ENCODE assay signal across 6 cellular contexts in genomic region chr9:136882947-136883283, GRCh38. TPM values are rescaled to one million over a fixed set of nuclear protein-coding genes. Genes with fewer than 3 reads are reported as not detected.
DNase-seq lines count a peak whose midpoint lies in the region; ATAC-seq and TF ChIP-seq lines count a peak whose summit lies in the region.
"Not testable (repeated sequence)": the region's sequence is repeated elsewhere in the genome, so short reads cannot be mapped to it uniquely, and the experiment has no call there.

No MANE protein-coding gene starts in this region.

- 56 to 60% methylated on average over 9 of the region's 9 CpGs for WGBS in esophagus, 2 donors
- 47% methylated on average over 9 of the region's 9 CpGs for WGBS in suprapubic skin

- not testable (repeated sequence) for TF ChIP-seq POLR2A in suprapubic skin (IDR thresholded peaks at IDR 0.05)

- not testable (repeated sequence) for DNase-seq in T-helper 2 cell treated with Interferon-gamma antibody and Interleukin-4, amounts not matched to agents 5 μg/mL and 100 μg/mL, for 36 hours (ENCODE audit: low spot score); naive thymus-derived CD8-positive, alpha-beta T cell; suprapubic skin (ENCODE audit: low spot score in 2 of 2)

- peak overlapping the region; percentile 90 for H3K27ac Mint-ChIP-seq in T-helper 2 cell treated with Interferon-gamma antibody and Interleukin-4, amounts not matched to agents 5 μg/mL and 100 μg/mL, for 36 hours
- H3K27ac Mint-ChIP-seq in activated naive CD8-positive, alpha-beta T cell: peak overlapping the region; percentile 94
- H3K27ac Mint-ChIP-seq in naive thymus-derived CD8-positive, alpha-beta T cell: peak overlapping the region; percentile 83 to 95 (median 90)

- not testable (repeated sequence) for TF ChIP-seq CTCF in HEK293 (tag by site-specific recombination; IDR thresholded peaks at IDR 0.05); suprapubic skin (IDR thresholded peaks at IDR 0.05)

- H3K36me3 ChIP-seq in HEK293 (ENCODE audit: control insufficient read depth in 2 of 2, insufficient read depth in 1 of 2, low read length in 2 of 2); esophagus (ENCODE audit: control insufficient read depth in 2 of 2, insufficient read depth in 2 of 2, low read length in 1 of 2); suprapubic skin: not testable (repeated sequence)

- not testable (repeated sequence) for H3K9me3 ChIP-seq in HEK293 (ENCODE audit: control insufficient read depth, insufficient read depth, low read depth, low read length); esophagus (ENCODE audit: control insufficient read depth in 2 of 2, insufficient read depth in 1 of 2, low read depth in 1 of 2, low read length in 1 of 2); suprapubic skin

- H3K4me1 Mint-ChIP-seq in T-helper 2 cell treated with Interferon-gamma antibody and Interleukin-4, amounts not matched to agents 5 μg/mL and 100 μg/mL, for 36 hours (ENCODE audit: low read depth): peaks cover 39% of the 10 kb centered on the region
- H3K4me1 Mint-ChIP-seq in activated naive CD8-positive, alpha-beta T cell (ENCODE audit: low read depth): peaks cover 39% of the 10 kb centered on the region
- peaks cover 6 to 39% (median 28%) of the 10 kb centered on the region in 4 donors for H3K4me1 Mint-ChIP-seq in naive thymus-derived CD8-positive, alpha-beta T cell

- H3K27ac ChIP-seq in HEK293 (ENCODE audit: extremely low read depth, low read depth, low read length): not testable (repeated sequence)
- peak overlapping the region; percentile 2 to 89 for H3K27ac ChIP-seq in esophagus (ENCODE audit: low read depth in 2 of 2, low read length in 1 of 2)
- H3K27ac ChIP-seq in suprapubic skin: peak overlapping the region; percentile 73

- not testable (repeated sequence) for H3K4me3 ChIP-seq in HEK293 (ENCODE audit: low read depth, low read length); esophagus (ENCODE audit: low read depth in 1 of 2, low read length in 2 of 2); suprapubic skin

- H3K4me1 ChIP-seq in HEK293 (ENCODE audit: control insufficient read depth, insufficient read depth, low read length): not testable (repeated sequence)
- H3K4me1 ChIP-seq in esophagus (ENCODE audit: control insufficient read depth in 2 of 2, insufficient read depth in 2 of 2, low read length in 1 of 2) (peaks cover 8 to 12% of the 10 kb centered on the region in 2 donors), suprapubic skin (peaks cover 43% of the 10 kb centered on the region)

- CTCF ChIA-PET in HEK293 (lab: Yijun Ruan, JAX): interaction anchor here (1.6 kb wide), 1 partner anchor 146 kb away, joined by 8 read pairs; no protein-coding TSS in a partner anchor

- H3K4me3 Mint-ChIP-seq in T-helper 2 cell treated with Interferon-gamma antibody and Interleukin-4, amounts not matched to agents 5 μg/mL and 100 μg/mL, for 36 hours: peak overlapping the region; percentile 80
- peak overlapping the region; percentile 83 for H3K4me3 Mint-ChIP-seq in activated naive CD8-positive, alpha-beta T cell
- H3K4me3 Mint-ChIP-seq in naive thymus-derived CD8-positive, alpha-beta T cell: peak overlapping the region; percentile 56 to 84 (median 74)

- POLR2A ChIA-PET in HEK293 (lab: Yijun Ruan, JAX): interaction anchor here (1.2 kb wide), 1 partner anchor 35 kb away, joined by 3 read pairs; no protein-coding TSS in a partner anchor
- POLR2A ChIA-PET in naive thymus-derived CD8-positive, alpha-beta T cell (lab: Charles Lee): interaction anchor here (0.9 to 1.2 kb wide), 2 partner anchors 13 to 33 kb away, joined by 3 read pairs; no protein-coding TSS in a partner anchor

- H3K9me3 Mint-ChIP-seq in T-helper 2 cell treated with Interferon-gamma antibody and Interleukin-4, amounts not matched to agents 5 μg/mL and 100 μg/mL, for 36 hours; activated naive CD8-positive, alpha-beta T cell (ENCODE audit: low read depth); naive thymus-derived CD8-positive, alpha-beta T cell: not testable (repeated sequence)

- not testable (repeated sequence) for H3K27me3 Mint-ChIP-seq in T-helper 2 cell treated with Interferon-gamma antibody and Interleukin-4, amounts not matched to agents 5 μg/mL and 100 μg/mL, for 36 hours (ENCODE audit: low read depth); activated naive CD8-positive, alpha-beta T cell; naive thymus-derived CD8-positive, alpha-beta T cell

- H3K36me3 Mint-ChIP-seq in T-helper 2 cell treated with Interferon-gamma antibody and Interleukin-4, amounts not matched to agents 5 μg/mL and 100 μg/mL, for 36 hours (ENCODE audit: low read depth); activated naive CD8-positive, alpha-beta T cell; naive thymus-derived CD8-positive, alpha-beta T cell: not testable (repeated sequence)

- H3K27me3 ChIP-seq in esophagus (ENCODE audit: control insufficient read depth in 1 of 2, insufficient read depth in 2 of 2, low read length in 2 of 2); suprapubic skin: not testable (repeated sequence)

- ATAC-seq in naive thymus-derived CD8-positive, alpha-beta T cell: not testable (repeated sequence)

- not testable (repeated sequence) for TF ChIP-seq EP300 in suprapubic skin (IDR thresholded peaks at IDR 0.05)

TF ChIP-seq in HEK293, 187 proteins besides CTCF, POLR2A, EP300 and RAD21:
- TF ChIP-seq SP7 (tag by site-specific recombination; IDR thresholded peaks at IDR 0.05) (peak; percentile 2; the same call in 1 of the 2 replicates), ZBTB17 (tag by site-specific recombination; IDR thresholded peaks at IDR 0.05) (0 out of 2 replicates have a peak, but pooled peaks have one; percentile 3)
TF ChIP-seq in HEK293: peak in this region for 2; not testable (repeated sequence) for 185.

RNA-seq across cellular contexts. Expression of gene TRAF2, which starts 3.4 kb away (rescaled TPM):
- 10 to 100 TPM; 11.0 to 16.6 TPM for polyA plus RNA-seq in esophagus
- total RNA-seq in naive thymus-derived CD8-positive, alpha-beta T cell: 10 to 100 TPM; 28.0 to 34.4 TPM
- 10 to 100 TPM in 2 of 3 donors, 1 to 10 TPM in 1; 7.9 to 24.4 (median 12.2) TPM for polyA plus RNA-seq in naive thymus-derived CD8-positive, alpha-beta T cell
- 10 to 100 TPM in 2 of 4 donors, 1 to 10 TPM in 2; 8.6 to 16.1 (median 10.5) TPM for total RNA-seq in suprapubic skin

RNA-seq across cellular contexts. Expression of gene EDF1, which starts 16.8 kb away (rescaled TPM):
- 100 to 1,000 TPM; 445 to 637 TPM for polyA plus RNA-seq in esophagus
- total RNA-seq in naive thymus-derived CD8-positive, alpha-beta T cell: 100 to 1,000 TPM; 291 to 301 TPM
- 100 to 1,000 TPM; 319 to 403 (median 380) TPM for polyA plus RNA-seq in naive thymus-derived CD8-positive, alpha-beta T cell
- total RNA-seq in suprapubic skin: 100 to 1,000 TPM; 236 to 328 (median 311) TPM

RNA-seq across cellular contexts. Expression of gene MAMDC4, which starts 30.8 kb away (rescaled TPM):
- 10 to 100 TPM in 1 of 2 donors, 1 to 10 TPM in 1; 3.9 to 11.5 TPM for polyA plus RNA-seq in esophagus
- total RNA-seq in naive thymus-derived CD8-positive, alpha-beta T cell: 1 to 10 TPM; 6.3 to 7.5 TPM
- under 1 TPM in 2 of 3 donors, not detected in 1; 0.14 to 0.35 TPM for polyA plus RNA-seq in naive thymus-derived CD8-positive, alpha-beta T cell
- 1 to 10 TPM; 1.3 to 3.9 (median 1.8) TPM for total RNA-seq in suprapubic skin

RNA-seq across cellular contexts. Expression of gene PHPT1, which starts 33.7 kb away (rescaled TPM):
- 100 to 1,000 TPM in 1 of 2 donors, 10 to 100 TPM in 1; 83.1 to 101 TPM for polyA plus RNA-seq in esophagus
- 10 to 100 TPM; 25.2 to 29.6 TPM for total RNA-seq in naive thymus-derived CD8-positive, alpha-beta T cell
- polyA plus RNA-seq in naive thymus-derived CD8-positive, alpha-beta T cell: 10 to 100 TPM; 82.6 to 98.1 (median 83.1) TPM
- 10 to 100 TPM; 41.9 to 64.2 (median 46.6) TPM for total RNA-seq in suprapubic skin

RNA-seq across cellular contexts. Expression of gene AJM1, which starts 40.6 kb away (rescaled TPM):
- 1 to 10 TPM; 1.9 to 3.7 TPM for polyA plus RNA-seq in esophagus
- total RNA-seq in naive thymus-derived CD8-positive, alpha-beta T cell: 1 to 10 TPM; 1.3 TPM
- polyA plus RNA-seq in naive thymus-derived CD8-positive, alpha-beta T cell: under 1 TPM in 2 of 3 donors, not detected in 1; 0.05 to 0.10 TPM
- 1 to 10 TPM; 1.6 to 3.1 (median 2.2) TPM for total RNA-seq in suprapubic skin
